Comparison of ENCODE assay signal across 9 cellular contexts in the genomic region with DNA sequence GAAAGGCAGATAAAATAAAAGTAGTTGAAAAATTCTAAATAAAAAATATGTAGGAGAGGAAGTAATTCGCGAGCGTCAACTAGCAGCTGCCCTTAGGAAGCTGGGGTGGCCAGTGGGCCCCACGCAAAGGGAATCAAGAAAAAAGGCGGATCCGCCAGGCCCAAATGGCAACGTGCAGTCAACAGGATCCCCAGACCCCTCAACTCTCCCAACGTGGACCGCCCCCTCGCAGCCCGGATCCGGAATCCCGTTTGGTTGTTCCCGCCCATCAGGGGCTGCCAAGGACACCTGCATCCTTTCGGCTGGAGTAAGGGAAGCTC. TPM values are rescaled to one million over a fixed set of nuclear protein-coding genes. Genes with fewer than 3 reads are reported as not detected.
DNase-seq lines count a peak whose midpoint lies in the region; ATAC-seq, FAIRE-seq and TF ChIP-seq lines count a peak whose summit lies in the region.
"Had no signal": no experiment of that assay in that cellular context is flagged by ENCODE, and none has a peak within 500 bp of the region (broad histone marks: within the 10 kb centered on the region; RNA-seq: fewer than 3 reads in every experiment).

No MANE protein-coding gene starts in this region.

- intact Hi-C loops in activated B cell treated with CpG ODN at 0.5 μM for 24 hours (cut with micrococcal nuclease) (loop anchor here (5.0 kb wide), 1 partner anchor 964 kb away; no protein-coding TSS in a partner anchor), right cardiac atrium (cut with DNase I) (no loop called here)

- POLR2A ChIA-PET in activated B cell treated with CpG ODN at 0.5 μM for 24 hours (lab: Charles Lee) = interaction anchor here (0.6 to 3.0 kb wide), 10 partner anchors 12 to 500 kb away, joined by 3 to 72 read pairs (median 5); a partner anchor contains a TSS

- no peak for TF ChIP-seq CTCF in activated B cell treated with CpG ODN at 0.5 μM for 24 hours (IDR thresholded peaks at IDR 0.05)

- FAIRE-seq in small intestine (lab: Jason Lieb, UNC) = no peak
- FAIRE-seq: colon had no signal

- peaks cover 4% of the 10 kb centered on the region for H3K4me1 ChIP-seq in right cardiac atrium (ENCODE audit: control insufficient read depth, insufficient read depth, low read length)
- peaks cover 0 to 4% of the 10 kb centered on the region in 2 donors for H3K4me1 ChIP-seq in small intestine (ENCODE audit: control insufficient read depth in 2 of 2, insufficient read depth in 1 of 2, low read depth in 1 of 2, low read length in 1 of 2)

- no peaks in the 10 kb centered on the region for H3K27me3 ChIP-seq in right cardiac atrium (ENCODE audit: control insufficient read depth, insufficient read depth)
- no peaks in the 10 kb centered on the region for H3K27me3 ChIP-seq in small intestine (ENCODE audit: control insufficient read depth in 2 of 2, insufficient read depth in 2 of 2, low read length in 2 of 2)

- no peaks in the 10 kb centered on the region for H3K9me3 Mint-ChIP-seq in activated B cell treated with CpG ODN at 0.5 μM for 24 hours

- CTCF ChIA-PET in activated B cell treated with CpG ODN at 0.5 μM for 24 hours (lab: Charles Lee) = interaction anchor here (0.9 to 2.0 kb wide), 5 partner anchors 30 to 53 kb away, joined by 3 to 6 read pairs (median 4); a partner anchor contains a TSS

- H3K4me1 Mint-ChIP-seq in activated B cell treated with CpG ODN at 0.5 μM for 24 hours = peaks cover 27% of the 10 kb centered on the region

- H3K27me3 Mint-ChIP-seq in activated B cell treated with CpG ODN at 0.5 μM for 24 hours = no peaks in the 10 kb centered on the region

- H3K27ac ChIP-seq in right cardiac atrium (ENCODE audit: low read length) = no peak overlapping the region
- peak overlapping the region in 1 of 2 donors; percentile 35 for H3K27ac ChIP-seq in small intestine (ENCODE audit: low read depth in 1 of 2, low read length in 1 of 2)

- peak overlapping the region; percentile 95 for H3K27ac Mint-ChIP-seq in activated B cell treated with CpG ODN at 0.5 μM for 24 hours

- peak overlapping the region; percentile 99 for H3K4me3 Mint-ChIP-seq in activated B cell treated with CpG ODN at 0.5 μM for 24 hours

- 1% methylated on average over 15 of the region's 15 CpGs for WGBS in right cardiac atrium
- whole genome bisulfite sequencing in small intestine, 3 donors = 0 to 1% (median 0%) methylated on average over 13 to 15 of the region's 15 CpGs

- DNase-seq in NCI-H1694 (lab: John Stamatoyannopoulos, UW) (peak; percentile 67), NCI-H1694 treated with DMSO at 0.1 percent for 48 hours (lab: John Stamatoyannopoulos, UW) (no peak), activated B cell treated with CpG ODN at 0.5 μM for 24 hours (no peak), right cardiac atrium (no peak), small intestine (no peak), ureter (ENCODE audit: low spot score) (no peak)

- ATAC-seq in HG02970 (IDR thresholded peaks at IDR 0.05; ENCODE audit: low FRiP score, unreplicated experiment) (peak; percentile 16), activated B cell treated with CpG ODN at 0.5 μM for 24 hours (ENCODE audit: low read depth) (no peak), right cardiac atrium (peak; percentile 85 to 92), HG03469 (IDR thresholded peaks at IDR 0.05; ENCODE audit: unreplicated experiment) (no peak)

- H3K9me3 ChIP-seq in right cardiac atrium (ENCODE audit: control insufficient read depth, low read length) (no peaks in the 10 kb centered on the region), small intestine (ENCODE audit: control insufficient read depth, low read depth) (no peaks in the 10 kb centered on the region)

- H3K36me3 Mint-ChIP-seq in activated B cell treated with CpG ODN at 0.5 μM for 24 hours (ENCODE audit: low read depth) = peaks cover 26% of the 10 kb centered on the region

- peaks cover 0 to 3% of the 10 kb centered on the region in 2 donors for H3K36me3 ChIP-seq in small intestine (ENCODE audit: control insufficient read depth in 2 of 2, insufficient read depth in 2 of 2, low read length in 2 of 2)

- H3K4me3 ChIP-seq in right cardiac atrium (ENCODE audit: low read length) = peak overlapping the region; percentile 82
- H3K4me3 ChIP-seq in small intestine (ENCODE audit: low read depth in 1 of 2, low read length in 2 of 2) = peak overlapping the region; percentile 62 to 67

RNA-seq across cellular contexts. Expression of a gene that starts 0.3 kb away (rescaled TPM):
- total RNA-seq in activated B cell treated with CpG ODN at 0.5 μM for 24 hours = 5.3 and 6.0 TPM in 2 replicates
- 1 to 10 TPM in 1 of 4 donors, under 1 TPM in 3; 0.53 to 1.0 (median 0.85) TPM for total RNA-seq in right cardiac atrium
- 0.79 TPM for polyA plus RNA-seq in right cardiac atrium
- under 1 TPM in 2 of 3 donors, not detected in 1; 0.54 to 0.85 TPM for polyA plus RNA-seq in small intestine
- total RNA-seq in ureter = 7.1 TPM

RNA-seq across cellular contexts. Expression of a gene that starts 0.7 kb away (rescaled TPM):
- 13.3 and 14.5 TPM in 2 replicates for total RNA-seq in activated B cell treated with CpG ODN at 0.5 μM for 24 hours
- 1 to 10 TPM; 6.7 to 8.7 (median 7.6) TPM for total RNA-seq in right cardiac atrium
- polyA plus RNA-seq in right cardiac atrium = 6.1 TPM
- polyA plus RNA-seq in small intestine = 1 to 10 TPM; 4.9 to 7.0 (median 6.4) TPM
- 9.7 TPM for total RNA-seq in ureter

RNA-seq across cellular contexts. Expression of a gene that starts 30.5 kb away (rescaled TPM):
- 10.6 TPM in 2 replicates for total RNA-seq in activated B cell treated with CpG ODN at 0.5 μM for 24 hours
- total RNA-seq in right cardiac atrium = 10 to 100 TPM in 2 of 4 donors, 1 to 10 TPM in 2; 6.3 to 10.6 (median 9.0) TPM
- 4.2 TPM for polyA plus RNA-seq in right cardiac atrium
- polyA plus RNA-seq in small intestine = 1 to 10 TPM; 5.7 to 7.2 (median 7.2) TPM
- total RNA-seq in ureter = 10.7 TPM

RNA-seq across cellular contexts. Expression of a gene that starts 41.2 kb away (rescaled TPM):
- 52.0 and 56.6 TPM in 2 replicates for total RNA-seq in activated B cell treated with CpG ODN at 0.5 μM for 24 hours
- total RNA-seq in right cardiac atrium = 10 to 100 TPM in 3 of 4 donors, 1 to 10 TPM in 1; 7.8 to 23.9 (median 14.5) TPM
- polyA plus RNA-seq in right cardiac atrium = 4.3 TPM
- polyA plus RNA-seq in small intestine = 10 to 100 TPM; 17.2 to 27.6 (median 20.5) TPM
- 63.2 TPM for total RNA-seq in ureter

Comparison
In these comparisons a context has a peak if more than half of its experiments do, and no peak if none do; other contexts are left out.
1. ATAC-seq: peak in HG02970 (single experiment) and right cardiac atrium (2 of 2); none in activated B cell treated with CpG ODN at 0.5 μM for 24 hours (single experiment) and HG03469 (single experiment).